ENCODE assay signal across 36 cellular contexts in the genomic region with DNA sequence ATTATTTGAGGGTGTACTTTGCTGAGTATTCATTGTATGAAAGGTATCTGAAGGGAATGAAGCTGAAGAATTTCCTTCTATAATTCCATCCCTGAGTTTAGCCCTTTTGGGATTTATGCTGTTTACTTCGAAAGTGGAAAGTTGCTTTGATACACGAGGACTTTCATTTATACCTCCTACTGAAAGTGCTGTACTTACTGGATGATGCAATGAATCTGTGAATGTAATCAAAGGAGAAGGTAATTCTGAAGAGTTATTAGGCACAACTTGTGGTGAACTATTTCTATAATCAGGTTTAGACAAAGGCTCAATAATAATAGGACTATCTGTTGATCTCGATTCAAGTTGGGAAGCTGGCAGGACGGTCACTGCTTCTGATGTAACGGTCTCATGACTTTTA. TPM values are rescaled to one million over a fixed set of nuclear protein-coding genes. Genes with fewer than 3 reads are reported as not detected.
"Had no signal": no experiment of that assay in that cellular context is flagged by ENCODE, and none has a peak within 500 bp of the region (broad histone marks: within the 10 kb centered on the region; RNA-seq: fewer than 3 reads in every experiment).

No MANE protein-coding gene starts in this region.

- H3K27me3 ChIP-seq: esophagus squamous epithelium, heart right ventricle, sigmoid colon, spleen, suprapubic skin, transverse colon, upper lobe of right lung, uterus had no signal

- H3K27ac Mint-ChIP-seq: effector memory CD8-positive, alpha-beta T cell; immature natural killer cell; nephron progenitor cell had no signal

- H3K4me3 ChIP-seq: esophagus squamous epithelium, heart right ventricle, lung, psoas muscle, sigmoid colon, skin epidermis, spleen, suprapubic skin, transverse colon, upper lobe of right lung, uterus had no signal

- H3K4me3 Mint-ChIP-seq: effector memory CD8-positive, alpha-beta T cell; immature natural killer cell; naive thymus-derived CD8-positive, alpha-beta T cell; nephron progenitor cell; stimulated activated naive CD8-positive, alpha-beta T cell treated with anti-CD3 and anti-CD28 coated beads, Interleukin-15, amount 100 ng/mL, for 72 hours had no signal

- H3K36me3 ChIP-seq: esophagus squamous epithelium, heart right ventricle, sigmoid colon, suprapubic skin, transverse colon, upper lobe of right lung, uterus had no signal

- H3K4me1 ChIP-seq: esophagus squamous epithelium, psoas muscle, sigmoid colon, spleen, suprapubic skin, transverse colon, upper lobe of right lung, uterus had no signal

- H3K9me3 Mint-ChIP-seq: effector memory CD8-positive, alpha-beta T cell; immature natural killer cell; naive thymus-derived CD8-positive, alpha-beta T cell; nephron progenitor cell; stimulated activated naive CD8-positive, alpha-beta T cell treated with anti-CD3 and anti-CD28 coated beads, Interleukin-15, amount 100 ng/mL, for 72 hours had no signal

- H3K27ac ChIP-seq: esophagus squamous epithelium, heart right ventricle, psoas muscle, sigmoid colon, skin epidermis, spleen, suprapubic skin, transverse colon, upper lobe of right lung, uterus had no signal

- H3K27me3 Mint-ChIP-seq: effector memory CD8-positive, alpha-beta T cell; naive thymus-derived CD8-positive, alpha-beta T cell; stimulated activated naive CD8-positive, alpha-beta T cell treated with anti-CD3 and anti-CD28 coated beads, Interleukin-15, amount 100 ng/mL, for 72 hours had no signal

- ATAC-seq: effector memory CD8-positive, alpha-beta T cell; heart right ventricle; left colon; left ventricle myocardium superior; naive thymus-derived CD8-positive, alpha-beta T cell; psoas muscle; right cardiac atrium; stimulated activated naive CD8-positive, alpha-beta T cell treated with anti-CD3 and anti-CD28 coated beads, Interleukin-15, amount 100 ng/mL, for 72 hours; upper lobe of right lung had no signal

- H3K9me3 ChIP-seq: esophagus squamous epithelium, heart right ventricle, psoas muscle, sigmoid colon, spleen, suprapubic skin, transverse colon, upper lobe of right lung, uterus had no signal

- H3K4me1 Mint-ChIP-seq: immature natural killer cell; nephron progenitor cell; stimulated activated naive CD8-positive, alpha-beta T cell treated with anti-CD3 and anti-CD28 coated beads, Interleukin-15, amount 100 ng/mL, for 72 hours had no signal

- FAIRE-seq: endometrium had no signal

- DNase-seq: cortex of kidney; effector memory CD8-positive, alpha-beta T cell; erythroblast; esophagus squamous epithelium; foreskin melanocyte; glutamatergic neuron; heart right ventricle; hypothalamus; immature natural killer cell; islet precursor cell; kidney glomerular epithelial cell; left colon; left ventricle myocardium superior; mesendoderm; midbrain; naive thymus-derived CD8-positive, alpha-beta T cell; nephron progenitor cell; nucleus accumbens; posterior cingulate gyrus; psoas muscle; right cardiac atrium; sigmoid colon; spleen; stimulated activated CD4-positive, alpha-beta T cell treated with anti-CD3 and anti-CD28 coated beads, Interleukin-4, amount 100 ng/mL, for 4 hours; stimulated activated naive CD4-positive, alpha-beta T cell; stimulated activated naive CD8-positive, alpha-beta T cell treated with anti-CD3 and anti-CD28 coated beads, Interleukin-15, amount 100 ng/mL, for 72 hours; transverse colon; upper lobe of right lung; uterus had no signal

RNA-seq across cellular contexts. Expression of a gene that starts 31.3 kb away (rescaled TPM):
- total RNA-seq: esophagus squamous epithelium; heart right ventricle; left colon; left ventricle myocardium superior; lung; mucosa of gallbladder; naive thymus-derived CD8-positive, alpha-beta T cell; osteocyte; psoas muscle; renal cortical epithelial cell; right cardiac atrium; sigmoid colon; suprapubic skin; transverse colon; upper lobe of right lung; uterus had no signal
- polyA plus RNA-seq: heart right ventricle; immature natural killer cell; lung; naive thymus-derived CD8-positive, alpha-beta T cell; psoas muscle; right cardiac atrium; sigmoid colon; spleen had no signal
